Comparison of ENCODE assay signal across 18 cellular contexts in genomic region chr17:69511244-69511643, GRCh38.
DNase-seq lines count a peak whose midpoint lies in the region; ATAC-seq and TF ChIP-seq lines count a peak whose summit lies in the region.
"Had no signal": no experiment of that assay in that cellular context is flagged by ENCODE, and none has a peak within 500 bp of the region (broad histone marks: within the 10 kb centered on the region; RNA-seq: fewer than 3 reads in every experiment).

No MANE protein-coding gene starts in this region.

- no peaks in the 10 kb centered on the region for H3K27me3 Mint-ChIP-seq in GM23338 (ENCODE audit: insufficient read depth, low read depth, poor library complexity)
- no peaks in the 10 kb centered on the region for H3K27me3 Mint-ChIP-seq in WTC11 (ENCODE audit: low read depth)
- H3K27me3 Mint-ChIP-seq: CD4-positive, alpha-beta T cell had no signal

- H3K4me2 ChIP-seq in GM23338: no peak overlapping the region
- H3K4me2 ChIP-seq: A549 had no signal

- H3K9me3 Mint-ChIP-seq in GM23338 (peaks cover 8% of the 10 kb centered on the region), WTC11 (peaks cover 10% of the 10 kb centered on the region)
- H3K9me3 Mint-ChIP-seq: CD4-positive, alpha-beta T cell had no signal

- H3K4me1 Mint-ChIP-seq in GM23338 (peaks cover 12% of the 10 kb centered on the region), WTC11 (peaks cover 15% of the 10 kb centered on the region)

- H3K79me2 ChIP-seq in GM23338 (replicated peaks; ENCODE audit: insufficient read depth): peaks cover 25% of the 10 kb centered on the region

- POLR2A ChIA-PET in WTC11 (lab: Charles Lee): no interaction called here

- no peaks in the 10 kb centered on the region for H3K27me3 ChIP-seq in GM23338 (ENCODE audit: insufficient read depth)

- no peaks in the 10 kb centered on the region for H4K20me1 ChIP-seq in GM23338 (replicated peaks; ENCODE audit: insufficient read depth)

- H3K4me3 ChIP-seq in GM23338: no peak overlapping the region
- H3K4me3 ChIP-seq: A549 had no signal

- ATAC-seq in GM23338: no peak
- ATAC-seq in WTC11: no peak
- ATAC-seq in GM19395 (IDR thresholded peaks at IDR 0.05; ENCODE audit: unreplicated experiment): no peak
- ATAC-seq: A549 had no signal

- peak overlapping the region; percentile 51; the same call in 1 of the 2 replicates for H3K27ac ChIP-seq in GM23338 (ENCODE audit: low read depth)
- H3K27ac ChIP-seq: 22Rv1, A549, C4-2B had no signal

- peaks cover 20% of the 10 kb centered on the region for H3K36me3 Mint-ChIP-seq in GM23338 (ENCODE audit: low read depth)
- peaks cover 14% of the 10 kb centered on the region for H3K36me3 Mint-ChIP-seq in WTC11

- H2AFZ ChIP-seq in GM23338: no peak overlapping the region

- H3K4me3 Mint-ChIP-seq in GM23338 (no peak overlapping the region), WTC11 (no peak overlapping the region)
- H3K4me3 Mint-ChIP-seq: CD4-positive, alpha-beta T cell had no signal

- no peaks in the 10 kb centered on the region for H3K36me3 ChIP-seq in GM23338 (ENCODE audit: insufficient read depth)

- no peaks in the 10 kb centered on the region for H3F3A ChIP-seq in GM23338 (replicated peaks; ENCODE audit: low read depth)

- peak overlapping the region; percentile 91 for H3K27ac Mint-ChIP-seq in GM23338
- H3K27ac Mint-ChIP-seq in WTC11: peak overlapping the region; percentile 34
- H3K27ac Mint-ChIP-seq: CD4-positive, alpha-beta T cell had no signal

- CTCF ChIA-PET in WTC11 (lab: Charles Lee): interaction anchor here (0.6 to 2.7 kb wide), 7 partner anchors 11 to 153 kb away, joined by 3 to 14 read pairs (median 3); no protein-coding TSS in a partner anchor

- TF ChIP-seq CTCF in GM23338 (conservative IDR thresholded peaks at IDR 0.05; ENCODE audit: low read depth in 2 of 2) (no peak), WTC11 (IDR thresholded peaks at IDR 0.05) (no peak)

- H3K4me1 ChIP-seq in GM23338 (ENCODE audit: insufficient read depth): peaks cover 14% of the 10 kb centered on the region
- H3K4me1 ChIP-seq: A549 had no signal

- H3K9me2 ChIP-seq in GM23338 (ENCODE audit: insufficient read depth): no peaks in the 10 kb centered on the region

- DNase-seq in GM23338 (ENCODE audit: low spot score) (no peak), WTC11 (ENCODE audit: low spot score) (no peak), medulla oblongata (ENCODE audit: extremely low spot score) (peak; percentile 65), retina (peak; percentile 12), SW 1271 (lab: John Stamatoyannopoulos, UW) (no peak), GM03348 (ENCODE audit: low spot score) (no peak)
- no peak for DNase-seq in activated CD4-positive, alpha-beta T cell treated with anti-CD3 and anti-CD28 coated beads, Interleukin-2, amount 50 U/mL, for 1 hour
- DNase-seq: AML-193; CD4-positive, alpha-beta T cell; DMS153; DMS79; GDM1; HCEC 1CT; IMR-90 had no signal

TF ChIP-seq in GM23338, 12 proteins besides CTCF, POLR2A, EP300 and RAD21 (continues in another document):
- no peak for TF ChIP-seq STAT1 (IDR thresholded peaks at IDR 0.05; ENCODE audit: unreplicated experiment)

TF ChIP-seq in WTC11, 78 proteins besides CTCF, POLR2A, EP300 and RAD21:
- TF ChIP-seq TEAD1 (CRISPR knock-in tag; IDR thresholded peaks at IDR 0.05) (no peak), FOXJ3 (CRISPR knock-in tag; IDR thresholded peaks at IDR 0.05; ENCODE audit: borderline replicate concordance) (no peak), PRRX2 (CRISPR knock-in tag; IDR thresholded peaks at IDR 0.05) (no peak), ZNF532 (CRISPR knock-in tag; IDR thresholded peaks at IDR 0.05; ENCODE audit: borderline replicate concordance) (no peak), SMAD4 (CRISPR knock-in tag; IDR thresholded peaks at IDR 0.05) (no peak), TEAD4 (CRISPR knock-in tag; IDR thresholded peaks at IDR 0.05) (no peak), ZNF512 (CRISPR knock-in tag; IDR thresholded peaks at IDR 0.05; ENCODE audit: borderline replicate concordance) (no peak), SOX15 (CRISPR knock-in tag; IDR thresholded peaks at IDR 0.05) (no peak), FOXP4 (CRISPR knock-in tag; IDR thresholded peaks at IDR 0.05) (no peak), ELF4 (CRISPR knock-in tag; IDR thresholded peaks at IDR 0.05; ENCODE audit: low read depth) (no peak), ZNF263 (CRISPR knock-in tag; IDR thresholded peaks at IDR 0.05; ENCODE audit: low read depth) (no peak), ATF3 (CRISPR knock-in tag; conservative IDR thresholded peaks at IDR 0.05) (no peak), RELA (CRISPR knock-in tag; IDR thresholded peaks at IDR 0.05; ENCODE audit: borderline replicate concordance) (no peak), GRHL2 (CRISPR knock-in tag; IDR thresholded peaks at IDR 0.05; ENCODE audit: insufficient replicate concordance, severe bottlenecking) (no peak), NR1H2 (CRISPR knock-in tag; IDR thresholded peaks at IDR 0.05) (no peak), CREM (CRISPR knock-in tag; IDR thresholded peaks at IDR 0.05) (no peak)

Comparison
In these comparisons a context has a peak if more than half of its experiments do, and no peak if none do; other contexts are left out.
1. DNase-seq: peak in medulla oblongata (single experiment) and retina (single experiment); none in GM23338 (single experiment), WTC11 (single experiment), SW 1271 (0 of 2), GM03348 (single experiment) and activated CD4-positive, alpha-beta T cell treated with anti-CD3 and anti-CD28 coated beads, Interleukin-2, amount 50 U/mL, for 1 hour (single experiment).